8 cellular contexts compared by ENCODE assay signal in the genomic region with DNA sequence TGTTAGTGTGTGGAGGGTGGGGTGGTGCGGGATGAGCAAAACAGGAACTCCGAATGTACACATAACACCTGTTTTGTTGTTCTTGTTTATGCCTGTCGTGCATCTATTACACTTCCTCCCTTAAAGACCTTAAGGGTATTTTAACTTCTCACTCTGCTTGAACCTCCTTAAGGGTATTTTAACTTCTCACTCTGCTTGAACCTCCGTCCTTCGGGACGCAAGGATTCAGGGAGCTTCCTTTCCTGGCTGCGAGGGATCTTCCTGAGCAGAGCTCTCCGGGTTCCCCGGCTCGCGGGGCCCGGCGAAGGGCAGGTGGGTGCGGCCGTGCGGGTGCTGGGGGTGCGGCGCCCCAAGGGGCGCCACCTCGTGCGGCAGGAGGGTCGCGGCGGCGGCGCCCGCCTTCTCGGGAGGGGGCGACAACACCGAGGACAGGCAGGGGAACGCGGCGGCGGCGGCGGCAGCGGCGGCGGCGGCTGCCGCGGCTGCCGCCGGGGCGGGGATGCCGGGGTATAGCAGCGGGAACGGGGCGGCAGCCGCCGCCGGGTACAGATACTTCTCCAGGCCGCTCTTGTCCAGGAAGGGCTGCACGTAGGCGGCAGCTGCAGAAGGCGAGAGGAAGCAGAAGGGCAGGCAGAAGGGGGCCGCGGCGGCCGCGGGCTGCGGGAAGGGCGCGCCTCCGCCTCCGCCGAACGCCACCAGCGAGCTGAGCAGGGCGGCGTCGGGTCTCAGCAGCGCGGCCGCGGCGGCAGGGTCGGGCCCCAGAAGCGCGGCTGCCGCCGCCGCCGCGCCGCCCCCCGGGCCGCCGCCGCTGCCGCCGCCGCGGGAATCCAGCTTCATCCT. TPM values are rescaled to one million over a fixed set of nuclear protein-coding genes. Genes with fewer than 3 reads are reported as not detected.
DNase-seq lines count a peak whose midpoint lies in the region; ATAC-seq and TF ChIP-seq lines count a peak whose summit lies in the region.

No MANE protein-coding gene starts in this region.

- peaks cover 83% of the 10 kb centered on the region for H3K27me3 Mint-ChIP-seq in activated CD8-positive, alpha-beta memory T cell treated with anti-CD3 and anti-CD28 coated beads, Interleukin-2, amount 10 ng/mL, durations not matched to agents 7 days and 5 days
- H3K27me3 Mint-ChIP-seq in neural progenitor cell (ENCODE audit: insufficient read depth, low read depth): peaks cover 42% of the 10 kb centered on the region

- no peaks in the 10 kb centered on the region for H3K36me3 Mint-ChIP-seq in activated CD8-positive, alpha-beta memory T cell treated with anti-CD3 and anti-CD28 coated beads, Interleukin-2, amount 10 ng/mL, durations not matched to agents 7 days and 5 days
- no peaks in the 10 kb centered on the region for H3K36me3 Mint-ChIP-seq in neural progenitor cell

- no peaks in the 10 kb centered on the region for H3K9me3 ChIP-seq in neural progenitor cell (ENCODE audit: low read depth)

- no peak overlapping the region for H3K27ac ChIP-seq in neural progenitor cell

- peak overlapping the region; percentile 71 for H2AFZ ChIP-seq in neural progenitor cell (replicated peaks)

- H3K27ac Mint-ChIP-seq in activated CD8-positive, alpha-beta memory T cell treated with anti-CD3 and anti-CD28 coated beads, Interleukin-2, amount 10 ng/mL, durations not matched to agents 7 days and 5 days: no peak overlapping the region
- H3K27ac Mint-ChIP-seq in neural progenitor cell: no peak overlapping the region

- H3K4me1 ChIP-seq in neural progenitor cell: peaks cover 17% of the 10 kb centered on the region

- H4K20me1 ChIP-seq in neural progenitor cell (ENCODE audit: low read depth): peaks cover 39% of the 10 kb centered on the region

- H3K4me1 Mint-ChIP-seq in activated CD8-positive, alpha-beta memory T cell treated with anti-CD3 and anti-CD28 coated beads, Interleukin-2, amount 10 ng/mL, durations not matched to agents 7 days and 5 days: peaks cover 33% of the 10 kb centered on the region
- peaks cover 33% of the 10 kb centered on the region for H3K4me1 Mint-ChIP-seq in neural progenitor cell

- no peaks in the 10 kb centered on the region for H3K36me3 ChIP-seq in neural progenitor cell

- CTCF ChIA-PET in activated CD8-positive, alpha-beta memory T cell treated with anti-CD3 and anti-CD28 coated beads, Interleukin-2, amount 10 ng/mL, durations not matched to agents 7 days and 5 days (lab: Charles Lee): interaction anchor here (1.0 to 1.6 kb wide), 4 partner anchors 28 to 580 kb away, joined by 3 to 4 read pairs (median 3); no protein-coding TSS in a partner anchor

- peak overlapping the region; percentile 83 for H3K4me2 ChIP-seq in neural progenitor cell

- peaks cover 100% of the 10 kb centered on the region for H3K27me3 ChIP-seq in neural progenitor cell

- no peaks in the 10 kb centered on the region for H3K79me2 ChIP-seq in neural progenitor cell (ENCODE audit: low read depth)

- peak overlapping the region; percentile 35 for H3K4me3 Mint-ChIP-seq in activated CD8-positive, alpha-beta memory T cell treated with anti-CD3 and anti-CD28 coated beads, Interleukin-2, amount 10 ng/mL, durations not matched to agents 7 days and 5 days
- H3K4me3 Mint-ChIP-seq in neural progenitor cell: peak overlapping the region; percentile 82

- DNase-seq in activated effector memory CD4-positive, alpha-beta T cell treated with anti-CD3 and anti-CD28 coated beads, Interleukin-2, amount 50 U/mL, for 16 hours: peak; percentile 69
- no peak for DNase-seq in activated effector memory CD4-positive, alpha-beta T cell treated with Interleukin-2 at 50 U/mL for 16 hours
- DNase-seq in Kasumi-1 (lab: John Stamatoyannopoulos, UW): peak; percentile 41 to 56
- no peak for DNase-seq in activated CD8-positive, alpha-beta memory T cell treated with anti-CD3 and anti-CD28 coated beads, Interleukin-2, amount 10 ng/mL, durations not matched to agents 7 days and 5 days
- DNase-seq in fibroblast of mammary gland (ENCODE audit: low read depth): peak; percentile 15
- peak; percentile 74 for DNase-seq in neural progenitor cell (ENCODE audit: low spot score)
- DNase-seq in amniotic stem cell (lab: John Stamatoyannopoulos, UW): no peak
- no peak for DNase-seq in cerebellar nuclear complex (lab: John Stamatoyannopoulos, UW)

- H3F3A ChIP-seq in neural progenitor cell (ENCODE audit: low read depth): peaks cover 57% of the 10 kb centered on the region

- no peaks in the 10 kb centered on the region for H3K9me3 Mint-ChIP-seq in activated CD8-positive, alpha-beta memory T cell treated with anti-CD3 and anti-CD28 coated beads, Interleukin-2, amount 10 ng/mL, durations not matched to agents 7 days and 5 days (ENCODE audit: low read depth)
- no peaks in the 10 kb centered on the region for H3K9me3 Mint-ChIP-seq in neural progenitor cell

- TF ChIP-seq CTCF in fibroblast of mammary gland (conservative IDR thresholded peaks at IDR 0.05; ENCODE audit: control insufficient read depth, insufficient read depth, low read depth, low read length) (no peak), neural progenitor cell (IDR thresholded peaks at IDR 0.05) (peak; percentile 11)

- H3K4me3 ChIP-seq in fibroblast of mammary gland (ENCODE audit: control insufficient read depth, low read depth, low read length): peak overlapping the region; percentile 69
- peak overlapping the region; percentile 54 for H3K4me3 ChIP-seq in neural progenitor cell

- H3K9ac ChIP-seq in neural progenitor cell: no peak overlapping the region

- peak; percentile 51 for ATAC-seq in activated CD8-positive, alpha-beta memory T cell treated with anti-CD3 and anti-CD28 coated beads, Interleukin-2, amount 10 ng/mL, durations not matched to agents 7 days and 5 days

RNA-seq across cellular contexts. Expression of a gene that starts 2.8 kb away (rescaled TPM):
- total RNA-seq in activated CD8-positive, alpha-beta memory T cell treated with anti-CD3 and anti-CD28 coated beads, Interleukin-2, amount 10 ng/mL, durations not matched to agents 7 days and 5 days: not detected
- total RNA-seq in neural progenitor cell (ENCODE audit: low replicate concordance): 0.12 TPM in 1 of 2 replicates, not detected in the other

Comparison
In these comparisons a context has a peak if more than half of its experiments do, and no peak if none do; other contexts are left out.
1. DNase-seq: peak in activated effector memory CD4-positive, alpha-beta T cell treated with anti-CD3 and anti-CD28 coated beads, Interleukin-2, amount 50 U/mL, for 16 hours (single experiment), Kasumi-1 (2 of 2), fibroblast of mammary gland (single experiment) and neural progenitor cell (single experiment); none in activated effector memory CD4-positive, alpha-beta T cell treated with Interleukin-2 at 50 U/mL for 16 hours (single experiment), activated CD8-positive, alpha-beta memory T cell treated with anti-CD3 and anti-CD28 coated beads, Interleukin-2, amount 10 ng/mL, durations not matched to agents 7 days and 5 days (single experiment), amniotic stem cell (single experiment) and cerebellar nuclear complex (0 of 2).